In the genomic region with DNA sequence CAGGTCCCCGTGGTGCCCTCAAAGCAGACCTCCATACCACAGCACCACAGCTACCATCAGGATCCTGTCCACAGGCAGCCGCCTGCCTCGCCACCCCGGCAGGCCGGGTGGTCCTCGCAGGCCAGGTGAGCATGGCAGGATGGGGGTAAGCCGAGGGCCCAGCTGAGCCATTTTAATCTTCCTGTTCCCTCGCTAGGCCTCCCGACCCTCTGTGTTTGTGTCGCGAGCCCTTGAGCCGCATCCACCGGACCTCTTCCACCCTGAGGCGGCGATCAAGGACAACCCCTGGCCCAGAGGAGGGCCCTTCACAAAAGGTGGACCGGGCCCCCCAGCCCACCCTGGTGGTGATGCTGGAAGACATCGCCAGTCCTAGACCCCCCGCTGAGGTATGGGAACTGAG, we compare ENCODE assay signal across 10 cellular contexts. TPM values are rescaled to one million over a fixed set of nuclear protein-coding genes. Genes with fewer than 3 reads are reported as not detected.
DNase-seq lines count a peak whose midpoint lies in the region; ATAC-seq, FAIRE-seq and TF ChIP-seq lines count a peak whose summit lies in the region.
"Had no signal": no experiment of that assay in that cellular context is flagged by ENCODE, and none has a peak within 500 bp of the region (broad histone marks: within the 10 kb centered on the region; RNA-seq: fewer than 3 reads in every experiment).

No MANE protein-coding gene starts in this region.

- peaks cover 25% of the 10 kb centered on the region for H3F3A ChIP-seq in MM.1S (ENCODE audit: insufficient read depth, low read length)

- FAIRE-seq in K562 (lab: Jason Lieb, UNC) = no peak
- no peak for FAIRE-seq in RCC 7860 (lab: Jason Lieb, UNC)
- FAIRE-seq: keratinocyte had no signal

- no peaks in the 10 kb centered on the region for H3K27me3 ChIP-seq in CD4-positive, alpha-beta T cell (ENCODE audit: control insufficient read depth, insufficient read depth, low read length)
- H3K27me3 ChIP-seq in K562 (ENCODE audit: control insufficient read depth in 2 of 2, insufficient read depth in 2 of 2, low read length in 2 of 2) (no peaks in the 10 kb centered on the region), MM.1S (replicated peaks; ENCODE audit: insufficient read depth, low read length) (no peaks in the 10 kb centered on the region)

- no peaks in the 10 kb centered on the region for H4K20me1 ChIP-seq in K562 (replicated peaks; ENCODE audit: control insufficient read depth, insufficient read depth, low read length)
- H4K20me1 ChIP-seq in MM.1S (ENCODE audit: insufficient read depth, low read length) = no peaks in the 10 kb centered on the region

- peak overlapping the region; percentile 98 to 100; a peak in 3 of 4 replicates for H3K9ac ChIP-seq in K562 (ENCODE audit: insufficient read depth in 1 of 2, low read depth in 2 of 2, low read length in 2 of 2)
- no peak overlapping the region for H3K9ac ChIP-seq in MM.1S (ENCODE audit: low read length)

- no peaks in the 10 kb centered on the region for H3K9me3 Mint-ChIP-seq in CD4-positive, alpha-beta T cell
- H3K9me3 Mint-ChIP-seq in IgD-negative memory B cell (no peaks in the 10 kb centered on the region), nephron progenitor cell (no peaks in the 10 kb centered on the region)

- H3K27ac Mint-ChIP-seq in CD4-positive, alpha-beta T cell = peak overlapping the region; percentile 86
- peak overlapping the region in 2 of 3 donors; percentile 86 to 93 for H3K27ac Mint-ChIP-seq in IgD-negative memory B cell
- H3K27ac Mint-ChIP-seq in nephron progenitor cell = no peak overlapping the region

- peaks cover 65% of the 10 kb centered on the region for H3K36me3 Mint-ChIP-seq in CD4-positive, alpha-beta T cell (ENCODE audit: low read depth)
- H3K36me3 Mint-ChIP-seq in IgD-negative memory B cell (peaks cover 4% of the 10 kb centered on the region), nephron progenitor cell (ENCODE audit: low read depth) (peaks cover 19% of the 10 kb centered on the region)

- no TSS peak for BruUV-seq in K562 (replicated peaks; lab: Mats Ljungman, UMichigan)

- CTCF ChIA-PET in CD4-positive, alpha-beta T cell (lab: Charles Lee) = interaction anchor here (2.8 to 3.4 kb wide), 2 partner anchors 42 to 44 kb away, joined by 16 to 28 read pairs; no protein-coding TSS in a partner anchor
- CTCF ChIA-PET in K562 (lab: Yijun Ruan, JAX; ENCODE audit: low intra/inter-chr PET ratio) = no interaction called here

- WGBS in K562 (ENCODE audit: insufficient coverage, low coverage, missing lambda C conversion rate) = 97% methylated on average over 14 of the region's 18 CpGs

- no peaks in the 10 kb centered on the region for H3K9me3 ChIP-seq in CD4-positive, alpha-beta T cell (ENCODE audit: control insufficient read depth, low read length)
- H3K9me3 ChIP-seq in K562 (replicated peaks; ENCODE audit: control insufficient read depth, insufficient read depth, low read depth, low read length) (no peaks in the 10 kb centered on the region; the same call in 1 of the 2 replicates), MM.1S (replicated peaks; ENCODE audit: insufficient read depth, low read length) (no peaks in the 10 kb centered on the region)

- H3K36me3 ChIP-seq in K562 (ENCODE audit: control insufficient read depth, insufficient read depth, low read length) (peaks cover 48% of the 10 kb centered on the region), MM.1S (replicated peaks; ENCODE audit: insufficient read depth, low read length) (no peaks in the 10 kb centered on the region)

- peak overlapping the region; percentile 84 for H3K27ac ChIP-seq in CD4-positive, alpha-beta T cell (ENCODE audit: low read depth, low read length)
- no peak overlapping the region for H3K27ac ChIP-seq in K562 (ENCODE audit: extremely low read depth, low read depth, low read length)
- H3K27ac ChIP-seq in MM.1S (ENCODE audit: low read length) = no peak overlapping the region

- H2AFZ ChIP-seq in K562 (ENCODE audit: low read depth, low read length) = no peak overlapping the region
- H2AFZ ChIP-seq in MM.1S (ENCODE audit: low read length) = no peak overlapping the region

- in situ Hi-C loops in K562 (cut with MboI) = no loop called here

- ATAC-seq in CD4-positive, alpha-beta T cell (ENCODE audit: poor library complexity) = no peak
- no peak for ATAC-seq in K562

- H3K27me3 Mint-ChIP-seq in CD4-positive, alpha-beta T cell = no peaks in the 10 kb centered on the region
- no peaks in the 10 kb centered on the region for H3K27me3 Mint-ChIP-seq in IgD-negative memory B cell
- H3K27me3 Mint-ChIP-seq in nephron progenitor cell (ENCODE audit: low read depth, poor library complexity) = peaks cover 11% of the 10 kb centered on the region

- POLR2A ChIA-PET in CD4-positive, alpha-beta T cell (lab: Charles Lee) = interaction anchor here (1.1 kb wide), 1 partner anchor 101 kb away, joined by 3 read pairs; no protein-coding TSS in a partner anchor
- POLR2A ChIA-PET in K562 (lab: Yijun Ruan, JAX) = interaction anchor here (0.6 to 0.7 kb wide), 2 partner anchors 243 to 256 kb away, joined by 3 read pairs; no protein-coding TSS in a partner anchor

- TF ChIP-seq EP300 in K562 (IDR thresholded peaks at IDR 0.05; ENCODE audit: low read length) = no peak

- DNase-seq in CD4-positive, alpha-beta T cell = no peak
- DNase-seq in K562 (ENCODE audit: extremely low read depth in 1 of 4, low spot score in 3 of 4) = no peak
- DNase-seq in nephron progenitor cell = no peak
- no peak for DNase-seq in NCI-H526 treated with DMSO at 0.1 percent for 48 hours (lab: John Stamatoyannopoulos, UW)
- DNase-seq in NCI-H2081 (lab: John Stamatoyannopoulos, UW) = no peak
- no peak for DNase-seq in MM.1S
- no peak for DNase-seq in RCC 7860 (ENCODE audit: low spot score)
- DNase-seq: activated CD4-positive, alpha-beta T cell treated with anti-CD3 and anti-CD28 coated beads for 4 hours had no signal

- H3K79me2 ChIP-seq in K562 (ENCODE audit: control insufficient read depth, insufficient read depth, low read length) (peaks cover 18% of the 10 kb centered on the region), MM.1S (ENCODE audit: low read length) (peaks cover 20% of the 10 kb centered on the region)

- H3K4me1 Mint-ChIP-seq in CD4-positive, alpha-beta T cell (ENCODE audit: low read depth) = peaks cover 39% of the 10 kb centered on the region
- peaks cover 14 to 22% (median 15%) of the 10 kb centered on the region in 3 donors for H3K4me1 Mint-ChIP-seq in IgD-negative memory B cell
- H3K4me1 Mint-ChIP-seq in nephron progenitor cell = peaks cover 33% of the 10 kb centered on the region

- H3K4me3 ChIP-seq in K562 (no peak overlapping the region), MM.1S (ENCODE audit: low read length) (no peak overlapping the region)

- peak overlapping the region; percentile 89 for H3K4me3 Mint-ChIP-seq in CD4-positive, alpha-beta T cell
- peak overlapping the region; percentile 73 to 97 (median 84) for H3K4me3 Mint-ChIP-seq in IgD-negative memory B cell
- H3K4me3 Mint-ChIP-seq in nephron progenitor cell = peak overlapping the region; percentile 87

- intact Hi-C loops in CD4-positive, alpha-beta T cell (cut with DNase I, micrococcal nuclease) = no loop called here
- intact Hi-C loops in K562 (cut with micrococcal nuclease) = loop anchor here (10.0 kb wide), 3 partner anchors 162 to 588 kb away; a partner anchor contains a TSS

- H3K9me1 ChIP-seq in K562 (ENCODE audit: control insufficient read depth, insufficient read depth, low read length) = no peaks in the 10 kb centered on the region

- no peaks in the 10 kb centered on the region for H3K9me2 ChIP-seq in MM.1S (replicated peaks; ENCODE audit: insufficient read depth, low read length)

- TF ChIP-seq CTCF in CD4-positive, alpha-beta T cell (IDR thresholded peaks at IDR 0.05) = no peak
- TF ChIP-seq CTCF in K562 (IDR thresholded peaks at IDR 0.05 in 2 of 3, conservative IDR thresholded peaks at IDR 0.05 in 1 of 3; ENCODE audit: insufficient read depth in 2 of 3, low read depth in 1 of 3, low read length in 3 of 3) (no peak), nephron progenitor cell (IDR thresholded peaks at IDR 0.05) (no peak), MM.1S (IDR thresholded peaks at IDR 0.05; ENCODE audit: low read length) (no peak)

- no peak for TF ChIP-seq POLR2A in K562 (conservative IDR thresholded peaks at IDR 0.05)

- peaks cover 19 to 49% of the 10 kb centered on the region in 2 experiments; a peak in 4 of 5 replicates for H3K4me1 ChIP-seq in K562 (replicated peaks in 1 of 2; ENCODE audit: control insufficient read depth in 2 of 2, insufficient read depth in 2 of 2, low read length in 2 of 2)
- H3K4me1 ChIP-seq in MM.1S (ENCODE audit: low read length) = peaks cover 7% of the 10 kb centered on the region

- peak overlapping the region; percentile 81; the same call in 1 of the 2 replicates for H3K4me2 ChIP-seq in K562 (ENCODE audit: insufficient read depth, low read length)
- no peak overlapping the region for H3K4me2 ChIP-seq in MM.1S (ENCODE audit: low read depth, low read length)

- TF ChIP-seq RAD21 in K562 (CRISPR knock-in tag; conservative IDR thresholded peaks at IDR 0.05 in 1 of 2, IDR thresholded peaks at IDR 0.05 in 1 of 2) = no peak

RNA-seq across cellular contexts. Expression of a gene that starts 2.0 kb away (rescaled TPM):
- total RNA-seq in CD4-positive, alpha-beta T cell = 10 to 100 TPM; 50.2 to 51.7 TPM
- 27.6 TPM for polyA plus RNA-seq in IgD-negative memory B cell
- total RNA-seq in K562 (2011; cell fraction: chromatin; rRNA removed; ENCODE audit: low replicate concordance) = 27.0 and 46.3 TPM in 2 replicates
- 23.7 and 30.5 TPM in 2 replicates for total RNA-seq in K562 (2011; cell fraction: nucleolus; rRNA removed)
- 29.4 and 33.8 TPM in 2 replicates for total RNA-seq in K562 (2011; cell fraction: nucleoplasm; rRNA removed)
- 15.6 and 20.2 TPM in 2 replicates for total RNA-seq in K562 (2014; rRNA removed)
- total RNA-seq in K562 (2014; rRNA removed; fragmentation: Illumina TruSeq; extraction: Trizol) = 6.5 and 6.8 TPM in 2 replicates
- total RNA-seq in K562 (2015; rRNA removed; fragmentation: Illumina TruSeq; extraction: Trizol) = 11.5 and 12.5 TPM in 2 replicates
- 62.1 and 63.1 TPM in 2 replicates for total RNA-seq in K562 (2021)
- polyA plus RNA-seq in K562 (2011; rRNA removed) = 10.0 and 13.0 TPM in 2 replicates
- 6.7 and 10.3 TPM in 2 replicates for polyA plus RNA-seq in K562 (2011; cell fraction: cytosol; rRNA removed)
- polyA plus RNA-seq in K562 (2011; cell fraction: nucleus; rRNA removed) = 58.6 and 70.0 TPM in 2 replicates
- polyA plus RNA-seq in K562 (2012) = 29.3 and 46.6 TPM in 2 replicates
- polyA plus RNA-seq in K562 (2014; fragmentation: Illumina TruSeq; extraction: Trizol) = 23.8 and 38.3 TPM in 2 replicates
- polyA plus RNA-seq in K562 (2014; fragmentation: Nextera tagmentation; extraction: Ambion mirVana) = 1 to 10 TPM; 2.2 to 2.3 TPM
- 20.5 and 26.7 TPM in 2 replicates for polyA plus RNA-seq in K562 (2014; rRNA removed)
- polyA minus RNA-seq in K562 (2011; rRNA and poly(A)+ RNA removed) = 3.1 and 4.4 TPM in 2 replicates
- polyA minus RNA-seq in K562 (2011; cell fraction: cytosol; rRNA and poly(A)+ RNA removed) = 7.0 and 17.7 TPM in 2 replicates
- 14.7 and 23.4 TPM in 2 replicates for polyA minus RNA-seq in K562 (2011; cell fraction: nucleus; rRNA and poly(A)+ RNA removed)

RNA-seq across cellular contexts. Expression of a gene that starts 5.5 kb away (rescaled TPM):
- 100 to 1,000 TPM; 162 to 163 TPM for total RNA-seq in CD4-positive, alpha-beta T cell
- polyA plus RNA-seq in IgD-negative memory B cell (7.1 TPM), K562 (2011; rRNA removed) (5.4 and 11.8 TPM in 2 replicates), K562 (2014; fragmentation: Illumina TruSeq; extraction: Trizol) (21.7 and 32.6 TPM in 2 replicates), K562 (2014; fragmentation: Nextera tagmentation; extraction: Ambion mirVana) (under 1 TPM; 0.32 to 0.46 TPM), K562 (2014; rRNA removed) (21.9 and 25.1 TPM in 2 replicates)
- total RNA-seq in K562 (2011; cell fraction: chromatin; rRNA removed; ENCODE audit: low replicate concordance) = 93.9 and 185 TPM in 2 replicates
- 89.2 and 107 TPM in 2 replicates for total RNA-seq in K562 (2011; cell fraction: nucleolus; rRNA removed)
- 100 and 120 TPM in 2 replicates for total RNA-seq in K562 (2011; cell fraction: nucleoplasm; rRNA removed)
- total RNA-seq in K562 (2014; rRNA removed) (13.1 and 19.0 TPM in 2 replicates), K562 (2014; rRNA removed; fragmentation: Illumina TruSeq; extraction: Trizol) (6.9 and 8.1 TPM in 2 replicates), K562 (2015; rRNA removed; fragmentation: Illumina TruSeq; extraction: Trizol) (15.6 and 17.9 TPM in 2 replicates), K562 (2021) (50.1 and 59.5 TPM in 2 replicates)
- polyA plus RNA-seq in K562 (2011; cell fraction: cytosol; rRNA removed) = 4.5 and 5.9 TPM in 2 replicates
- 95.4 and 113 TPM in 2 replicates for polyA plus RNA-seq in K562 (2011; cell fraction: nucleus; rRNA removed)
- polyA plus RNA-seq in K562 (2012) = 30.9 and 42.6 TPM in 2 replicates
- polyA minus RNA-seq in K562 (2011; rRNA and poly(A)+ RNA removed) = 9.1 and 10.0 TPM in 2 replicates
- 10.9 and 11.7 TPM in 2 replicates for polyA minus RNA-seq in K562 (2011; cell fraction: cytosol; rRNA and poly(A)+ RNA removed)
- polyA minus RNA-seq in K562 (2011; cell fraction: nucleus; rRNA and poly(A)+ RNA removed) = 49.8 and 67.5 TPM in 2 replicates

RNA-seq across cellular contexts. Expression of a gene that starts 42.5 kb away (rescaled TPM):
- total RNA-seq in CD4-positive, alpha-beta T cell = 10 to 100 TPM; 15.3 to 15.7 TPM
- polyA plus RNA-seq in IgD-negative memory B cell (12.8 TPM), K562 (2011; rRNA removed) (8.0 and 9.6 TPM in 2 replicates), K562 (2014; fragmentation: Illumina TruSeq; extraction: Trizol) (11.6 and 12.3 TPM in 2 replicates), K562 (2014; fragmentation: Nextera tagmentation; extraction: Ambion mirVana) (1 to 10 TPM; 5.4 to 5.7 TPM), K562 (2014; rRNA removed) (10.2 and 10.8 TPM in 2 replicates)
- 6.2 and 13.7 TPM in 2 replicates for total RNA-seq in K562 (2011; cell fraction: chromatin; rRNA removed; ENCODE audit: low replicate concordance)
- total RNA-seq in K562 (2011; cell fraction: nucleolus; rRNA removed) = 11.6 and 16.5 TPM in 2 replicates
- 7.8 and 9.5 TPM in 2 replicates for total RNA-seq in K562 (2011; cell fraction: nucleoplasm; rRNA removed)
- total RNA-seq in K562 (2014; rRNA removed) (11.4 and 14.6 TPM in 2 replicates), K562 (2014; rRNA removed; fragmentation: Illumina TruSeq; extraction: Trizol) (8.4 and 8.7 TPM in 2 replicates), K562 (2015; rRNA removed; fragmentation: Illumina TruSeq; extraction: Trizol) (12.0 and 12.1 TPM in 2 replicates), K562 (2021) (15.4 and 16.9 TPM in 2 replicates)
- polyA plus RNA-seq in K562 (2011; cell fraction: cytosol; rRNA removed) = 8.9 and 19.1 TPM in 2 replicates
- polyA plus RNA-seq in K562 (2011; cell fraction: nucleus; rRNA removed) = 8.3 and 9.8 TPM in 2 replicates
- 7.8 and 9.0 TPM in 2 replicates for polyA plus RNA-seq in K562 (2012)
- polyA minus RNA-seq in K562 (2011; rRNA and poly(A)+ RNA removed) = 8.2 and 10.0 TPM in 2 replicates
- polyA minus RNA-seq in K562 (2011; cell fraction: cytosol; rRNA and poly(A)+ RNA removed) = 11.1 TPM in 2 replicates
- polyA minus RNA-seq in K562 (2011; cell fraction: nucleus; rRNA and poly(A)+ RNA removed) = 7.8 and 8.9 TPM in 2 replicates

RNA-seq across cellular contexts. Expression of a gene that starts 46.3 kb away (rescaled TPM):
- total RNA-seq in CD4-positive, alpha-beta T cell = 10 to 100 TPM; 59.5 to 60.1 TPM
- 32.6 TPM for polyA plus RNA-seq in IgD-negative memory B cell
- total RNA-seq in K562 (2011; cell fraction: chromatin; rRNA removed; ENCODE audit: low replicate concordance) = 89.8 and 132 TPM in 2 replicates
- 44.6 and 46.2 TPM in 2 replicates for total RNA-seq in K562 (2011; cell fraction: nucleolus; rRNA removed)
- total RNA-seq in K562 (2011; cell fraction: nucleoplasm; rRNA removed) = 58.6 and 74.8 TPM in 2 replicates
- total RNA-seq in K562 (2014; rRNA removed) = 16.0 and 16.3 TPM in 2 replicates
- total RNA-seq in K562 (2014; rRNA removed; fragmentation: Illumina TruSeq; extraction: Trizol) = 3.5 and 3.7 TPM in 2 replicates
- total RNA-seq in K562 (2015; rRNA removed; fragmentation: Illumina TruSeq; extraction: Trizol) = 5.8 and 7.9 TPM in 2 replicates
- total RNA-seq in K562 (2021) = 58.9 and 62.6 TPM in 2 replicates
- polyA plus RNA-seq in K562 (2011; rRNA removed) = 2.2 and 6.4 TPM in 2 replicates
- polyA plus RNA-seq in K562 (2011; cell fraction: cytosol; rRNA removed) = 1.9 and 3.2 TPM in 2 replicates
- polyA plus RNA-seq in K562 (2011; cell fraction: nucleus; rRNA removed) = 18.6 and 29.8 TPM in 2 replicates
- polyA plus RNA-seq in K562 (2012) = 16.6 and 25.8 TPM in 2 replicates
- polyA plus RNA-seq in K562 (2014; fragmentation: Illumina TruSeq; extraction: Trizol) = 14.9 and 21.0 TPM in 2 replicates
- polyA plus RNA-seq in K562 (2014; fragmentation: Nextera tagmentation; extraction: Ambion mirVana) = under 1 TPM; 0.21 to 0.53 TPM
- polyA plus RNA-seq in K562 (2014; rRNA removed) = 11.4 and 17.0 TPM in 2 replicates
- polyA minus RNA-seq in K562 (2011; rRNA and poly(A)+ RNA removed) = 11.0 and 11.9 TPM in 2 replicates
- 21.7 and 27.4 TPM in 2 replicates for polyA minus RNA-seq in K562 (2011; cell fraction: cytosol; rRNA and poly(A)+ RNA removed)
- polyA minus RNA-seq in K562 (2011; cell fraction: nucleus; rRNA and poly(A)+ RNA removed) = 17.2 and 20.0 TPM in 2 replicates
